ENCODE assay signal across 20 cellular contexts in the genomic region with DNA sequence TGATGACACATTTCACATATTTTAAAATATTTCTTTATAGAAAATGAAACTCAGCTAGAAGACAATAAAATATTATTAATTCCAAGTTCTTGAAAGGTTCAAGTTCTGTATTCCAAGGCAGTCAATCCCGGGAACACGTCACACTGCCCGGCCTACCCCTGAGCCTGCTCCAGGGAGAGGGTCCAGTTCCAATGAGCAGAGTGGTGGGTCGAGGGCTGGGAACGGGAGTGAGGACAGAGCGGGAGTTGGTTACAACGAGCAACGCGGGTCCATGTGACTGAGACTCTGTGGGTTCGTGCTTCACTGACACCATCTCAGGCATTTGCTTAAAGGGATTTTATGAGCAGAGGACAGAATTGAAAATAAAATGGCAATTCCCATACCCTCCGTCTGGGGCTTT.
DNase-seq lines count a peak whose midpoint lies in the region; ATAC-seq, FAIRE-seq and TF ChIP-seq lines count a peak whose summit lies in the region.
"Had no signal": no experiment of that assay in that cellular context is flagged by ENCODE, and none has a peak within 500 bp of the region (broad histone marks: within the 10 kb centered on the region; RNA-seq: fewer than 3 reads in every experiment).

No MANE protein-coding gene starts in this region.

- no peak overlapping the region for H2BK15ac ChIP-seq in H1 (ENCODE audit: low read length)

- H2BK5ac ChIP-seq in H1 (ENCODE audit: low read depth, low read length): no peak overlapping the region

- no peak overlapping the region for H2BK120ac ChIP-seq in H1 (replicated peaks; ENCODE audit: low read depth, low read length)

- no peaks in the 10 kb centered on the region for H3K9me3 ChIP-seq in H1 (ENCODE audit: insufficient read depth in 2 of 2, low read depth in 1 of 2, low read length in 1 of 2)
- H3K9me3 ChIP-seq in lower lobe of right lung: no peaks in the 10 kb centered on the region
- peaks cover 0 to 2% (median 0%) of the 10 kb centered on the region in 8 donors for H3K9me3 ChIP-seq in spleen
- H3K9me3 ChIP-seq: BE2C had no signal

- no peaks in the 10 kb centered on the region for H3K79me2 ChIP-seq in H1 (ENCODE audit: control insufficient read depth in 1 of 2, insufficient read depth in 2 of 2, low read length in 2 of 2)

- H3K23me2 ChIP-seq in H1 (ENCODE audit: low read depth, low read length): no peaks in the 10 kb centered on the region

- H3K27ac Mint-ChIP-seq in chondrocyte (ENCODE audit: unreplicated experiment): no peak overlapping the region
- H3K27ac Mint-ChIP-seq: CD4-positive, CD25-positive, alpha-beta regulatory T cell; CD8-positive, alpha-beta memory T cell had no signal

- H3K9me3 Mint-ChIP-seq in chondrocyte (ENCODE audit: low read depth): peaks cover 44% of the 10 kb centered on the region

- TF ChIP-seq POLR2A in H1 (IDR thresholded peaks at IDR 0.05; ENCODE audit: control extremely low read depth in 1 of 2, low read depth in 2 of 2, low read length in 2 of 2): no peak
- TF ChIP-seq POLR2A in spleen (IDR thresholded peaks at IDR 0.05): no peak

- H3K27ac ChIP-seq in H1 (ENCODE audit: low read depth, low read length): no peak overlapping the region
- H3K27ac ChIP-seq in lower lobe of right lung: no peak overlapping the region
- peak overlapping the region in 2 of 8 donors; percentile 18 to 23 for H3K27ac ChIP-seq in spleen
- H3K27ac ChIP-seq: HL-60 had no signal

- H4K20me1 ChIP-seq in H1 (replicated peaks in 1 of 2; ENCODE audit: control insufficient read depth in 1 of 2, insufficient read depth in 2 of 2, low read length in 2 of 2): no peaks in the 10 kb centered on the region

- no peak overlapping the region for H3K9ac ChIP-seq in H1 (replicated peaks in 1 of 4; ENCODE audit: extremely low read depth in 1 of 4, low read depth in 3 of 4, low read length in 3 of 4)

- 93% methylated on average over 11 of the region's 11 CpGs; no CpG with 5 or more reads in 1 of the 2 experiments for WGBS in H1 (ENCODE audit: extremely low coverage in 1 of 2, insufficient coverage in 1 of 2, insufficient read length in 1 of 2, insufficient replicate concordance in 2 of 2, low coverage in 1 of 2, low lambda C conversion rate in 2 of 2, missing lambda C conversion rate in 1 of 2), 2 experiments
- 80 to 90% (median 84%) methylated on average over 11 of the region's 11 CpGs for WGBS in spleen, 5 donors

- H3K56ac ChIP-seq in H1 (replicated peaks; ENCODE audit: insufficient read length, low read depth, low read length): no peak overlapping the region

- ATAC-seq in lower lobe of right lung (no peak), GM19328 (IDR thresholded peaks at IDR 0.05; ENCODE audit: unreplicated experiment) (no peak), HG03521 (IDR thresholded peaks at IDR 0.05; ENCODE audit: unreplicated experiment) (no peak)
- ATAC-seq: GM12878 had no signal

- no peak overlapping the region for H3K4me3 Mint-ChIP-seq in chondrocyte (ENCODE audit: unreplicated experiment)
- H3K4me3 Mint-ChIP-seq: CD4-positive, CD25-positive, alpha-beta regulatory T cell; CD8-positive, alpha-beta memory T cell had no signal

- H2BK20ac ChIP-seq in H1 (ENCODE audit: low read length): 0 out of 2 replicates have a peak overlapping the region, but pooled peaks have one; percentile 48

- H3K27me3 Mint-ChIP-seq in chondrocyte (ENCODE audit: low read depth): no peaks in the 10 kb centered on the region
- H3K27me3 Mint-ChIP-seq: CD4-positive, CD25-positive, alpha-beta regulatory T cell; CD8-positive, alpha-beta memory T cell had no signal

- TF ChIP-seq CTCF in chondrocyte (IDR thresholded peaks at IDR 0.05) (no peak), H1 (IDR thresholded peaks at IDR 0.05; ENCODE audit: control extremely low read depth in 1 of 3, insufficient read depth in 1 of 3, low read depth in 1 of 3, low read length in 3 of 3) (no peak), lower lobe of right lung (IDR thresholded peaks at IDR 0.05) (no peak), spleen (IDR thresholded peaks at IDR 0.05 in 8 of 11, conservative IDR thresholded peaks at IDR 0.05 in 3 of 11) (no peak)

- H3K36me3 Mint-ChIP-seq in chondrocyte (ENCODE audit: low read depth): no peaks in the 10 kb centered on the region
- H3K36me3 Mint-ChIP-seq: CD4-positive, CD25-positive, alpha-beta regulatory T cell; CD8-positive, alpha-beta memory T cell had no signal

- no peak overlapping the region for H3K4ac ChIP-seq in H1 (replicated peaks; ENCODE audit: insufficient read length, low read depth, low read length)

- no peak overlapping the region for H3K18ac ChIP-seq in H1 (ENCODE audit: extremely low read depth, low read length)

- H3K14ac ChIP-seq in H1 (ENCODE audit: insufficient read length): no peak overlapping the region

- H3K4me1 ChIP-seq in H1 (replicated peaks in 1 of 4; ENCODE audit: control insufficient read depth in 3 of 4, insufficient read depth in 4 of 4, low read length in 3 of 4) (no peaks in the 10 kb centered on the region), lower lobe of right lung (no peaks in the 10 kb centered on the region), spleen (peaks cover 0 to 18% (median 0%) of the 10 kb centered on the region in 6 donors)
- H3K4me1 ChIP-seq: BE2C had no signal

- no peak overlapping the region for H4K8ac ChIP-seq in H1 (ENCODE audit: extremely low read depth, insufficient read depth, low read length)

- H2AFZ ChIP-seq in H1 (ENCODE audit: low read length): no peak overlapping the region

- no peak for TF ChIP-seq RAD21 in H1 (IDR thresholded peaks at IDR 0.05 in 1 of 2, conservative IDR thresholded peaks at IDR 0.05 in 1 of 2; ENCODE audit: low read depth in 2 of 2, low read length in 2 of 2)

- CTCF ChIA-PET in H1 (lab: Charles Lee; ENCODE audit: partially characterized antibody): interaction anchor here (0.6 kb wide), 1 partner anchor 353 kb away, joined by 3 read pairs; no protein-coding TSS in a partner anchor

- H3K27me3 ChIP-seq in H1 (replicated peaks in 1 of 4; ENCODE audit: control insufficient read depth in 3 of 4, extremely low read depth in 1 of 4, insufficient read depth in 3 of 4, low read length in 3 of 4) (no peaks in the 10 kb centered on the region), lower lobe of right lung (ENCODE audit: low read depth) (no peaks in the 10 kb centered on the region), spleen (replicated peaks in 1 of 7) (no peaks in the 10 kb centered on the region)
- H3K27me3 ChIP-seq: BE2C had no signal

- H3K79me1 ChIP-seq in H1 (ENCODE audit: low read depth, low read length): no peaks in the 10 kb centered on the region

- POLR2A ChIA-PET in H1 (lab: Charles Lee; ENCODE audit: partially characterized antibody): no interaction called here

- H4K5ac ChIP-seq in H1 (ENCODE audit: insufficient read length, low read depth, low read length): no peak overlapping the region

- H2AK5ac ChIP-seq in H1 (ENCODE audit: low read depth, low read length): no peak overlapping the region

- TF ChIP-seq EP300 in H1 (IDR thresholded peaks at IDR 0.05; ENCODE audit: borderline replicate concordance in 1 of 2, low read depth in 2 of 2, low read length in 2 of 2): no peak

- peak; percentile 68 for DNase-seq in chondrocyte (ENCODE audit: low spot score)
- DNase-seq in H1 (ENCODE audit: low read depth in 1 of 2, low spot score in 2 of 2): no peak
- DNase-seq in lower lobe of right lung: peak; percentile 31
- peak; percentile 63 for DNase-seq in spleen
- no peak for DNase-seq in pons (ENCODE audit: low spot score)
- DNase-seq: ACHN; BE2C; CD4-positive, CD25-positive, alpha-beta regulatory T cell; CD8-positive, alpha-beta memory T cell; COR-L47; DMS 273 treated with DMSO at 0.1 percent for 48 hours; DMS53; DND-41; EL; HCEC 1CT had no signal

- no peak overlapping the region for H4K91ac ChIP-seq in H1 (replicated peaks; ENCODE audit: insufficient read length, low read length)

- no peaks in the 10 kb centered on the region for H3K36me3 ChIP-seq in H1 (ENCODE audit: control insufficient read depth in 2 of 4, insufficient read depth in 4 of 4, low read length in 3 of 4)
- no peaks in the 10 kb centered on the region for H3K36me3 ChIP-seq in lower lobe of right lung
- no peaks in the 10 kb centered on the region for H3K36me3 ChIP-seq in spleen
- H3K36me3 ChIP-seq: BE2C had no signal

- intact Hi-C loops in lower lobe of right lung (cut with DNase I) (no loop called here), spleen (cut with DNase I; ENCODE audit: low total_unique reads) (no loop called here)

- H3K4me2 ChIP-seq in H1 (ENCODE audit: insufficient read depth in 1 of 2, low read depth in 2 of 2, low read length in 2 of 2): no peak overlapping the region

- FAIRE-seq in H1 (lab: Jason Lieb, UNC): no peak
- FAIRE-seq: A204.1, GM12878 had no signal

- H3K4me1 Mint-ChIP-seq in chondrocyte (ENCODE audit: low read depth): no peaks in the 10 kb centered on the region
- H3K4me1 Mint-ChIP-seq: CD4-positive, CD25-positive, alpha-beta regulatory T cell; CD8-positive, alpha-beta memory T cell had no signal

- H2BK12ac ChIP-seq in H1 (ENCODE audit: low read depth, low read length): no peak overlapping the region

- H3K23ac ChIP-seq in H1 (ENCODE audit: insufficient read length): no peak overlapping the region

- H3K4me3 ChIP-seq in H1 (ENCODE audit: extremely low read depth in 1 of 4, insufficient read depth in 2 of 4, low read depth in 3 of 4, low read length in 4 of 4) (no peak overlapping the region), lower lobe of right lung (no peak overlapping the region), spleen (no peak overlapping the region)
- H3K4me3 ChIP-seq: GM12878 had no signal

TF ChIP-seq in H1, 55 proteins besides CTCF, POLR2A, EP300 and RAD21 (continues in another document):
- TF ChIP-seq, protein P1, sequence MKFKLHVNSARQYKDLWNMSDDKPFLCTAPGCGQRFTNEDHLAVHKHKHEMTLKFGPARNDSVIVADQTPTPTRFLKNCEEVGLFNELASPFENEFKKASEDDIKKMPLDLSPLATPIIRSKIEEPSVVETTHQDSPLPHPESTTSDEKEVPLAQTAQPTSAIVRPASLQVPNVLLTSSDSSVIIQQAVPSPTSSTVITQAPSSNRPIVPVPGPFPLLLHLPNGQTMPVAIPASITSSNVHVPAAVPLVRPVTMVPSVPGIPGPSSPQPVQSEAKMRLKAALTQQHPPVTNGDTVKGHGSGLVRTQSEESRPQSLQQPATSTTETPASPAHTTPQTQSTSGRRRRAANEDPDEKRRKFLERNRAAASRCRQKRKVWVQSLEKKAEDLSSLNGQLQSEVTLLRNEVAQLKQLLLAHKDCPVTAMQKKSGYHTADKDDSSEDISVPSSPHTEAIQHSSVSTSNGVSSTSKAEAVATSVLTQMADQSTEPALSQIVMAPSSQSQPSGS (IDR thresholded peaks at IDR 0.05; ENCODE audit: low read length): no peak
- no peak for TF ChIP-seq KDM5A (IDR thresholded peaks at IDR 0.05; ENCODE audit: low read length)
- no peak for TF ChIP-seq TAF1 (IDR thresholded peaks at IDR 0.05; ENCODE audit: low read depth, low read length)
- TF ChIP-seq JUN (IDR thresholded peaks at IDR 0.05; ENCODE audit: low read depth, low read length): no peak
- TF ChIP-seq TBP (IDR thresholded peaks at IDR 0.05; ENCODE audit: low read depth, low read length): no peak
- TF ChIP-seq POU5F1 (IDR thresholded peaks at IDR 0.05; ENCODE audit: low read depth, low read length): no peak
- no peak for TF ChIP-seq SP1 (IDR thresholded peaks at IDR 0.05; ENCODE audit: low read depth, low read length)
- no peak for TF ChIP-seq BRCA1 (IDR thresholded peaks at IDR 0.05; ENCODE audit: low read depth, low read length)
- TF ChIP-seq EZH2 (IDR thresholded peaks at IDR 0.05; ENCODE audit: low read depth, low read length, severe bottlenecking): no peak

Comparison
In these comparisons a context has a peak if more than half of its experiments do, and no peak if none do; other contexts are left out.
1. DNase-seq: peak in chondrocyte (single experiment), lower lobe of right lung (single experiment) and spleen (single experiment); none in H1 (0 of 2) and pons (single experiment).